Comparison of ENCODE assay signal across 30 cellular contexts in the genomic region with DNA sequence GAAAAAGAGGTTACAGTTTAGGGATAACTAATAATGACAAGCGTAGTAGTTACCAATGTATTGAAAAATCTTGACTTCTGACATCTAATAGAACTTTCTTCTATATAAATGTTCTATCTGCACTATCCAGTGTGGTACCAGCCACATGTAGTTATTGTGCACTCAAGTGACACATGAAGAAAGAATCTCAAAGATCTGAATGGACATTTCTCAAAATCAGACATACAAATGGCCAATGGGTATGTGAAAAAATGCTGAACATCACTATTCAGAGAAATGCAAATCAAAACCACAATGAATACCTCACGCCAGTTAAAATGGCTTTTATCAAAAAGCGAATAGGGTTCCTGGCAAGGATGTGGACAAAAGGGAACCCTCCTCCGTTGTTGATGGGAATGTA. TPM values are rescaled to one million over a fixed set of nuclear protein-coding genes. Genes with fewer than 3 reads are reported as not detected.
DNase-seq lines count a peak whose midpoint lies in the region; ATAC-seq and TF ChIP-seq lines count a peak whose summit lies in the region.
"Had no signal": no experiment of that assay in that cellular context is flagged by ENCODE, and none has a peak within 500 bp of the region (broad histone marks: within the 10 kb centered on the region; RNA-seq: fewer than 3 reads in every experiment).

No MANE protein-coding gene starts in this region.

- H3K9me3 Mint-ChIP-seq in activated naive CD4-positive, alpha-beta T cell treated with anti-CD3 and anti-CD28 coated beads, Interleukin-2, amount 10 ng/mL, durations not matched to agents 7 days and 5 days = no peaks in the 10 kb centered on the region
- H3K9me3 Mint-ChIP-seq: activated CD8-positive, alpha-beta T cell treated with anti-CD3 and anti-CD28 coated beads for 36 hours; activated naive CD4-positive, alpha-beta T cell treated with anti-CD3 and anti-CD28 coated beads, Interleukin-2, amount 50 U/mL, for 24 hours; activated T-helper 17 cell treated with anti-CD3 and anti-CD28 coated beads, Interleukin-2, amount 50 U/mL, for 72 hours; nephron progenitor cell; stimulated activated effector memory CD8-positive, alpha-beta T cell treated with anti-CD3 and anti-CD28 coated beads, Interleukin-12 subunit alpha, Interleukin-12 subunit beta, amount 100 ng/mL, for 72 hours had no signal

- CTCF ChIA-PET in activated naive CD4-positive, alpha-beta T cell treated with anti-CD3 and anti-CD28 coated beads, Interleukin-2, amount 10 ng/mL, durations not matched to agents 7 days and 5 days (lab: Charles Lee) = no interaction called here

- H3K27me3 Mint-ChIP-seq in activated naive CD4-positive, alpha-beta T cell treated with anti-CD3 and anti-CD28 coated beads, Interleukin-2, amount 10 ng/mL, durations not matched to agents 7 days and 5 days = peaks cover 3% of the 10 kb centered on the region
- H3K27me3 Mint-ChIP-seq: activated CD4-positive, alpha-beta T cell treated with anti-CD3 and anti-CD28 coated beads for 36 hours; activated CD8-positive, alpha-beta T cell treated with anti-CD3 and anti-CD28 coated beads for 36 hours; activated naive CD4-positive, alpha-beta T cell treated with anti-CD3 and anti-CD28 coated beads, Interleukin-2, amount 50 U/mL, for 24 hours; activated T-helper 17 cell treated with anti-CD3 and anti-CD28 coated beads, Interleukin-2, amount 50 U/mL, for 72 hours; memory B cell had no signal

- no peak overlapping the region for H3K4me3 ChIP-seq in astrocyte of the spinal cord (ENCODE audit: low read depth, low read length)
- H3K4me3 ChIP-seq: BLaER1, cardiac muscle cell, colonic mucosa, gastroesophageal sphincter, transverse colon had no signal

- no peaks in the 10 kb centered on the region for H3K27me3 ChIP-seq in foreskin keratinocyte
- H3K27me3 ChIP-seq: BLaER1, cardiac muscle cell, colonic mucosa, gastroesophageal sphincter, transverse colon had no signal

- H3K4me3 Mint-ChIP-seq in activated naive CD4-positive, alpha-beta T cell treated with anti-CD3 and anti-CD28 coated beads, Interleukin-2, amount 10 ng/mL, durations not matched to agents 7 days and 5 days = no peak overlapping the region
- H3K4me3 Mint-ChIP-seq: activated CD4-positive, alpha-beta T cell treated with anti-CD3 and anti-CD28 coated beads for 36 hours; activated CD8-positive, alpha-beta T cell treated with anti-CD3 and anti-CD28 coated beads for 36 hours; activated naive CD4-positive, alpha-beta T cell treated with anti-CD3 and anti-CD28 coated beads, Interleukin-2, amount 50 U/mL, for 24 hours; activated T-helper 17 cell treated with anti-CD3 and anti-CD28 coated beads, Interleukin-2, amount 50 U/mL, for 72 hours; memory B cell; nephron progenitor cell; stimulated activated effector memory CD8-positive, alpha-beta T cell treated with anti-CD3 and anti-CD28 coated beads, Interleukin-12 subunit alpha, Interleukin-12 subunit beta, amount 100 ng/mL, for 72 hours had no signal

- peaks cover 44% of the 10 kb centered on the region for H3K36me3 Mint-ChIP-seq in activated naive CD4-positive, alpha-beta T cell treated with anti-CD3 and anti-CD28 coated beads, Interleukin-2, amount 10 ng/mL, durations not matched to agents 7 days and 5 days

- in situ Hi-C loops in astrocyte of the spinal cord (cut with HindIII; ENCODE audit: low sequenced_read_pairs) = no loop called here

- H3K4me1 Mint-ChIP-seq in activated naive CD4-positive, alpha-beta T cell treated with anti-CD3 and anti-CD28 coated beads, Interleukin-2, amount 10 ng/mL, durations not matched to agents 7 days and 5 days = no peaks in the 10 kb centered on the region
- H3K4me1 Mint-ChIP-seq: activated CD4-positive, alpha-beta T cell treated with anti-CD3 and anti-CD28 coated beads for 36 hours; activated naive CD4-positive, alpha-beta T cell treated with anti-CD3 and anti-CD28 coated beads, Interleukin-2, amount 50 U/mL, for 24 hours; activated T-helper 17 cell treated with anti-CD3 and anti-CD28 coated beads, Interleukin-2, amount 50 U/mL, for 72 hours; nephron progenitor cell; stimulated activated effector memory CD8-positive, alpha-beta T cell treated with anti-CD3 and anti-CD28 coated beads, Interleukin-12 subunit alpha, Interleukin-12 subunit beta, amount 100 ng/mL, for 72 hours had no signal

- no peaks in the 10 kb centered on the region for H3K4me1 ChIP-seq in foreskin keratinocyte
- H3K4me1 ChIP-seq: BLaER1, colonic mucosa, gastroesophageal sphincter, transverse colon had no signal

- peak; percentile 65 for DNase-seq in EL
- peak; percentile 70 for DNase-seq in M059J (ENCODE audit: low read depth)
- DNase-seq in astrocyte of the spinal cord (ENCODE audit: low read depth, low spot score) = peak; percentile 74
- DNase-seq in iris pigment epithelial cell (ENCODE audit: low read depth) = peak; percentile 38
- no peak for DNase-seq in middle frontal gyrus (ENCODE audit: extremely low spot score, low spot score)
- no peak for DNase-seq in DMS114 treated with DMSO at 0.1 percent for 48 hours (lab: John Stamatoyannopoulos, UW; ENCODE audit: unreplicated experiment)
- no peak for DNase-seq in activated naive CD4-positive, alpha-beta T cell treated with anti-CD3 and anti-CD28 coated beads, Interleukin-2, amount 10 ng/mL, durations not matched to agents 7 days and 5 days
- DNase-seq in foreskin keratinocyte = no peak
- DNase-seq: activated CD4-positive, alpha-beta T cell treated with anti-CD3 and anti-CD28 coated beads for 36 hours; activated CD8-positive, alpha-beta memory T cell treated with anti-CD3 and anti-CD28 coated beads, Interleukin-2, amount 50 U/mL, for 48 hours; activated CD8-positive, alpha-beta T cell treated with anti-CD3 and anti-CD28 coated beads for 36 hours; colonic mucosa; DMS79 treated with DMSO at 0.1 percent for 48 hours; HCEC 1CT; hypothalamus; MV-4-11; NCI-H1436; NCI-H2081; NCI-H2227 treated with DMSO at 0.1 percent for 48 hours; nephron progenitor cell; transverse colon had no signal

- no peak overlapping the region for H3K27ac Mint-ChIP-seq in activated naive CD4-positive, alpha-beta T cell treated with anti-CD3 and anti-CD28 coated beads, Interleukin-2, amount 10 ng/mL, durations not matched to agents 7 days and 5 days
- H3K27ac Mint-ChIP-seq: activated CD4-positive, alpha-beta T cell treated with anti-CD3 and anti-CD28 coated beads for 36 hours; activated CD8-positive, alpha-beta T cell treated with anti-CD3 and anti-CD28 coated beads for 36 hours; activated naive CD4-positive, alpha-beta T cell treated with anti-CD3 and anti-CD28 coated beads, Interleukin-2, amount 50 U/mL, for 24 hours; activated T-helper 17 cell treated with anti-CD3 and anti-CD28 coated beads, Interleukin-2, amount 50 U/mL, for 72 hours; memory B cell; stimulated activated effector memory CD8-positive, alpha-beta T cell treated with anti-CD3 and anti-CD28 coated beads, Interleukin-12 subunit alpha, Interleukin-12 subunit beta, amount 100 ng/mL, for 72 hours had no signal

- no peak overlapping the region for H3K27ac ChIP-seq in foreskin keratinocyte
- H3K27ac ChIP-seq: BLaER1, cardiac muscle cell, colonic mucosa, gastroesophageal sphincter, transverse colon had no signal

- TF ChIP-seq CTCF in astrocyte of the spinal cord (IDR thresholded peaks at IDR 0.05; ENCODE audit: low read depth, low read length) = no peak
- TF ChIP-seq CTCF in foreskin keratinocyte (conservative IDR thresholded peaks at IDR 0.05) = no peak

- ATAC-seq in foreskin keratinocyte = no peak
- ATAC-seq: activated CD4-positive, alpha-beta T cell treated with anti-CD3 and anti-CD28 coated beads for 36 hours; activated CD8-positive, alpha-beta T cell treated with anti-CD3 and anti-CD28 coated beads for 36 hours; activated T-helper 17 cell treated with anti-CD3 and anti-CD28 coated beads, Interleukin-2, amount 50 U/mL, for 72 hours; esophagus mucosa; gastroesophageal sphincter; Right ventricle myocardium inferior; stimulated activated effector memory CD8-positive, alpha-beta T cell treated with anti-CD3 and anti-CD28 coated beads, Interleukin-12 subunit alpha, Interleukin-12 subunit beta, amount 100 ng/mL, for 72 hours had no signal

RNA-seq across cellular contexts. Expression of a gene that starts 37.6 kb away (rescaled TPM):
- total RNA-seq in M059J (2014; rRNA removed; shearing (Covaris generic)) = 35.4 and 38.3 TPM in 2 replicates
- total RNA-seq in foreskin keratinocyte = 35.9 and 36.0 TPM in 2 replicates
- polyA plus RNA-seq in foreskin keratinocyte = 3.1 and 5.2 TPM in 2 replicates

RNA-seq across cellular contexts. Expression of a gene that starts 46.6 kb away (rescaled TPM):
- total RNA-seq in M059J (2014; rRNA removed; shearing (Covaris generic)) = 52.0 and 65.8 TPM in 2 replicates
- total RNA-seq in foreskin keratinocyte = 27.8 and 34.1 TPM in 2 replicates
- polyA plus RNA-seq in foreskin keratinocyte = 16.9 and 22.2 TPM in 2 replicates

RNA-seq across cellular contexts. Expression of a gene that starts 46.7 kb away (rescaled TPM):
- 7.9 and 11.7 TPM in 2 replicates for total RNA-seq in M059J (2014; rRNA removed; shearing (Covaris generic))
- 10.9 and 12.1 TPM in 2 replicates for total RNA-seq in foreskin keratinocyte
- polyA plus RNA-seq in foreskin keratinocyte = 5.8 and 7.4 TPM in 2 replicates

Comparison
In these comparisons a context has a peak if more than half of its experiments do, and no peak if none do; other contexts are left out.
1. DNase-seq: peak in EL (single experiment), M059J (single experiment), astrocyte of the spinal cord (single experiment) and iris pigment epithelial cell (single experiment); none in middle frontal gyrus (single experiment), DMS114 treated with DMSO at 0.1 percent for 48 hours (single experiment), activated naive CD4-positive, alpha-beta T cell treated with anti-CD3 and anti-CD28 coated beads, Interleukin-2, amount 10 ng/mL, durations not matched to agents 7 days and 5 days (single experiment) and foreskin keratinocyte (0 of 2).